ENCODE assay signal across 16 cellular contexts in genomic region chr7:91843831-91844230, GRCh38. TPM values are rescaled to one million over a fixed set of nuclear protein-coding genes. Genes with fewer than 3 reads are reported as not detected.
DNase-seq lines count a peak whose midpoint lies in the region; ATAC-seq and TF ChIP-seq lines count a peak whose summit lies in the region.
"Had no signal": no experiment of that assay in that cellular context is flagged by ENCODE, and none has a peak within 500 bp of the region (broad histone marks: within the 10 kb centered on the region; RNA-seq: fewer than 3 reads in every experiment).

No MANE protein-coding gene starts in this region.

- no peak overlapping the region for H3K9ac ChIP-seq in mammary epithelial cell (ENCODE audit: insufficient read depth, low read length)
- H3K9ac ChIP-seq: GM23248 had no signal

- H4K20me1 ChIP-seq in mammary epithelial cell (ENCODE audit: insufficient read depth, low read length): no peaks in the 10 kb centered on the region

- CTCF ChIA-PET in mammary epithelial cell (lab: Charles Lee; ENCODE audit: low non-redundant PET): interaction anchor here (0.7 kb wide), 1 partner anchor 8 kb away, joined by 4 read pairs; no protein-coding TSS in a partner anchor

- H3K9me3 ChIP-seq in mammary epithelial cell (replicated peaks; ENCODE audit: insufficient read depth, low read length): no peaks in the 10 kb centered on the region
- H3K9me3 ChIP-seq: lower lobe of right lung, ovary had no signal

- ATAC-seq in GM18502 (IDR thresholded peaks at IDR 0.05; ENCODE audit: poor library complexity, unreplicated experiment) (peak; percentile 93), GM19467 (IDR thresholded peaks at IDR 0.05; ENCODE audit: unreplicated experiment) (peak; percentile 66), HG02852 (IDR thresholded peaks at IDR 0.05; ENCODE audit: unreplicated experiment) (peak; percentile 91), HG03469 (IDR thresholded peaks at IDR 0.05; ENCODE audit: unreplicated experiment) (peak; percentile 89)
- ATAC-seq: lower lobe of right lung had no signal

- no peak for TF ChIP-seq CTCF in mammary epithelial cell (conservative IDR thresholded peaks at IDR 0.05 in 1 of 2, IDR thresholded peaks at IDR 0.05 in 1 of 2; ENCODE audit: extremely low read depth in 1 of 2, insufficient read depth in 1 of 2, low read depth in 1 of 2, low read length in 2 of 2)

- H3K79me2 ChIP-seq in mammary epithelial cell (ENCODE audit: insufficient read depth, low read length): no peaks in the 10 kb centered on the region

- no peak overlapping the region for H3K27ac ChIP-seq in mammary epithelial cell (ENCODE audit: insufficient read depth, low read depth, low read length)
- H3K27ac ChIP-seq: breast epithelium, GM23248, lower lobe of right lung, ovary, uterus had no signal

- no peak overlapping the region for H3K4me3 ChIP-seq in mammary epithelial cell (replicated peaks in 1 of 3; ENCODE audit: insufficient read depth in 1 of 3, low read depth in 2 of 3, low read length in 3 of 3)
- H3K4me3 ChIP-seq: breast epithelium, GM23248, lower lobe of right lung, ovary, uterus had no signal

- no peak overlapping the region for H2AFZ ChIP-seq in mammary epithelial cell (ENCODE audit: low read depth, low read length)
- H2AFZ ChIP-seq: GM23248 had no signal

- no peaks in the 10 kb centered on the region for H3K27me3 ChIP-seq in mammary epithelial cell (ENCODE audit: insufficient read depth, low read length)
- H3K27me3 ChIP-seq: breast epithelium, ovary, uterus had no signal

- H3K4me2 ChIP-seq in mammary epithelial cell (ENCODE audit: insufficient read depth, low read depth, low read length): no peak overlapping the region

- intact Hi-C loops in mammary epithelial cell (cut with micrococcal nuclease): no loop called here

- no peak for DNase-seq in occipital lobe (lab: John Stamatoyannopoulos, UW)
- no peak for DNase-seq in DMS114 treated with DMSO at 0.1 percent for 48 hours (lab: John Stamatoyannopoulos, UW; ENCODE audit: unreplicated experiment)
- no peak for DNase-seq in mammary epithelial cell
- DNase-seq in cerebellum (ENCODE audit: low spot score): no peak
- DNase-seq: activated CD4-positive, alpha-beta T cell treated with anti-CD3 and anti-CD28 coated beads for 4 hours; activated effector memory CD4-positive, alpha-beta T cell treated with Interleukin-2 at 50 U/mL for 16 hours; GM23248; lower lobe of right lung; NCI-H2029 treated with DMSO at 0.1 percent for 48 hours; ovary; uterus had no signal

- dilution Hi-C loops in mammary epithelial cell (cut with HindIII; ENCODE audit: low sequenced_read_pairs): no loop called here

- WGBS in mammary epithelial cell (ENCODE audit: low coverage, missing lambda C conversion rate): 94% methylated on average over 2 of the region's 2 CpGs

- H3K4me1 ChIP-seq in mammary epithelial cell (ENCODE audit: insufficient read depth, low read length): no peaks in the 10 kb centered on the region
- H3K4me1 ChIP-seq: breast epithelium, lower lobe of right lung, uterus had no signal

- BruUV-seq in mammary epithelial cell (replicated peaks; lab: Mats Ljungman, UMichigan): no TSS peak

- in situ Hi-C loops in mammary epithelial cell (cut with MboI; ENCODE audit: low sequenced_read_pairs in 2 of 2): no loop called here

- no peaks in the 10 kb centered on the region for H3K36me3 ChIP-seq in mammary epithelial cell (ENCODE audit: insufficient read depth, low read length)
- H3K36me3 ChIP-seq: breast epithelium, lower lobe of right lung, ovary, uterus had no signal

RNA-seq across cellular contexts. Expression of gene MTERF1, which starts 36.7 kb away (rescaled TPM):
- total RNA-seq in occipital lobe (30.4 TPM), mammary epithelial cell (10 to 100 TPM; 11.1 to 16.5 TPM), cerebellum (22.8 TPM)
- 5.3 TPM for polyA plus RNA-seq in mammary epithelial cell
- 30.5 TPM for polyA minus RNA-seq in mammary epithelial cell
